11 cellular contexts compared by ENCODE assay signal in the genomic region with DNA sequence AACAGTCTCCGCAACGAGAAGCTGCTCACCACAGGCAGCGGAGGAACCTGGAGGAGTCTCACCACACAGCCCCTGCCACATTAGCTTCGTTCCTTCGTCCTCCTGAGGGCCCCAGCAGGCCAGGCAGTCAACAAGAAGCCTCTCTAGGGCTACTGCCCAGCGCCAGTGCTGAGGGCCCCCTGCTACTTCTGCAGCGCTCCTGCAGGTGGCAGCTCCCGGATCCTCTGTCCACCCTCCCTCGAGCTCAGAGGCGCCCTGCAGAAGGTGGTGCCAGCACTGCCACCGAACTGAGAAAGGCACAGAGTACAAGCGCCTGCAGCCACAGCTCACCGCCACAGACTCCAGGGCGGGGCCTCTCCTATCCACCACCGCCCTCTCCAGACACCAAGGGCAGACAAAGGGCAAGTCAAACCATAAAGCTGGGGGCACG. TPM values are rescaled to one million over a fixed set of nuclear protein-coding genes. Genes with fewer than 3 reads are reported as not detected.
DNase-seq lines count a peak whose midpoint lies in the region; ATAC-seq, FAIRE-seq and TF ChIP-seq lines count a peak whose summit lies in the region.
"Had no signal": no experiment of that assay in that cellular context is flagged by ENCODE, and none has a peak within 500 bp of the region (broad histone marks: within the 10 kb centered on the region; RNA-seq: fewer than 3 reads in every experiment).

No MANE protein-coding gene starts in this region.

- H3K4me1 Mint-ChIP-seq in activated naive CD8-positive, alpha-beta T cell treated with anti-CD3 and anti-CD28 coated beads for 36 hours: peaks cover 73% of the 10 kb centered on the region

- peak; percentile 67 for DNase-seq in HT-29 (ENCODE audit: low spot score)
- DNase-seq in activated CD4-positive, CD25-positive, alpha-beta regulatory T cell (lab: John Stamatoyannopoulos, UW): peak in 3 of 4 experiments; percentile 19 to 59 (median 39)
- peak; percentile 67 for DNase-seq in activated naive CD8-positive, alpha-beta T cell treated with anti-CD3 and anti-CD28 coated beads for 36 hours
- peak; percentile 30 to 64 (median 60) for DNase-seq in stimulated activated CD4-positive, alpha-beta T cell treated with anti-CD3 and anti-CD28 coated beads, TNF-alpha, amount 100 ng/mL, for 1 hour (ENCODE audit: low read depth in 3 of 3, low spot score in 1 of 3)
- DNase-seq in amniotic stem cell (lab: John Stamatoyannopoulos, UW): no peak
- DNase-seq in kidney: no peak
- DNase-seq in suprapubic skin (ENCODE audit: low spot score in 2 of 2): no peak
- DNase-seq: esophagus squamous epithelium had no signal

- no peaks in the 10 kb centered on the region for H3K9me3 ChIP-seq in kidney (ENCODE audit: control insufficient read depth in 1 of 2, low read length in 2 of 2)
- H3K9me3 ChIP-seq in suprapubic skin: no peaks in the 10 kb centered on the region
- H3K9me3 ChIP-seq: esophagus squamous epithelium, neutrophil had no signal

- H3K36me3 ChIP-seq in kidney (ENCODE audit: control insufficient read depth in 1 of 2, insufficient read depth in 2 of 2, low read length in 2 of 2): peaks cover 7 to 16% of the 10 kb centered on the region in 2 donors
- peaks cover 14% of the 10 kb centered on the region for H3K36me3 ChIP-seq in suprapubic skin

- TF ChIP-seq CTCF in kidney (IDR thresholded peaks at IDR 0.05; ENCODE audit: borderline replicate concordance, extremely low read depth, insufficient read depth) (no peak), suprapubic skin (IDR thresholded peaks at IDR 0.05) (no peak)

- TF ChIP-seq EP300 in suprapubic skin (IDR thresholded peaks at IDR 0.05): no peak

- H3K27ac ChIP-seq in kidney (ENCODE audit: low read depth in 2 of 2, low read length in 2 of 2) (no peak overlapping the region), suprapubic skin (no peak overlapping the region)
- H3K27ac ChIP-seq: neutrophil had no signal

- TF ChIP-seq POLR2A in suprapubic skin (IDR thresholded peaks at IDR 0.05): no peak

- H3K27me3 ChIP-seq in suprapubic skin: no peaks in the 10 kb centered on the region
- H3K27me3 ChIP-seq: esophagus squamous epithelium, neutrophil had no signal

- WGBS in suprapubic skin: 86% methylated on average over 5 of the region's 16 CpGs

- no peak overlapping the region for H3K9ac ChIP-seq in kidney (ENCODE audit: low read length in 2 of 2)

- H3K4me3 Mint-ChIP-seq in activated naive CD8-positive, alpha-beta T cell treated with anti-CD3 and anti-CD28 coated beads for 36 hours: peak overlapping the region; percentile 61

- no peaks in the 10 kb centered on the region for H3K9me3 Mint-ChIP-seq in activated naive CD8-positive, alpha-beta T cell treated with anti-CD3 and anti-CD28 coated beads for 36 hours

- peaks cover 46% of the 10 kb centered on the region for H3K36me3 Mint-ChIP-seq in activated naive CD8-positive, alpha-beta T cell treated with anti-CD3 and anti-CD28 coated beads for 36 hours

- H3K4me1 ChIP-seq in kidney (ENCODE audit: control insufficient read depth in 1 of 2, insufficient read depth in 1 of 2, low read depth in 1 of 2, low read length in 2 of 2) (peaks cover 8% of the 10 kb centered on the region in 2 donors), suprapubic skin (peaks cover 38% of the 10 kb centered on the region)

- H3K4me3 ChIP-seq in kidney (ENCODE audit: low read length in 2 of 2): no peak overlapping the region
- H3K4me3 ChIP-seq in suprapubic skin: no peak overlapping the region
- H3K4me3 ChIP-seq: esophagus squamous epithelium had no signal

- no peaks in the 10 kb centered on the region for H3K27me3 Mint-ChIP-seq in activated naive CD8-positive, alpha-beta T cell treated with anti-CD3 and anti-CD28 coated beads for 36 hours

- no peak for FAIRE-seq in kidney (lab: Jason Lieb, UNC)
- FAIRE-seq: RCC 7860 had no signal

- peak overlapping the region; percentile 99 for H3K27ac Mint-ChIP-seq in activated naive CD8-positive, alpha-beta T cell treated with anti-CD3 and anti-CD28 coated beads for 36 hours

- intact Hi-C loops in kidney (cut with DNase I): loop anchor here (10.0 kb wide), 1 partner anchor 114 kb away; no protein-coding TSS in a partner anchor

- no peak for ATAC-seq in HG03469 (IDR thresholded peaks at IDR 0.05; ENCODE audit: unreplicated experiment)

RNA-seq across cellular contexts. Expression of a gene that starts 27.3 kb away (rescaled TPM):
- total RNA-seq in HT-29 (2014; rRNA removed; shearing (Covaris generic)): 3.9 and 6.0 TPM in 2 replicates
- total RNA-seq in activated naive CD8-positive, alpha-beta T cell treated with anti-CD3 and anti-CD28 coated beads for 36 hours: 10 to 100 TPM in 1 of 2 experiments, 1 to 10 TPM in 1; 9.9 to 12.2 TPM
- 8.5 TPM for total RNA-seq in kidney
- 6.3 TPM for polyA plus RNA-seq in kidney (ENCODE audit: insufficient read depth, low read depth, low replicate concordance)
- total RNA-seq in suprapubic skin: 1 to 10 TPM; 1.3 to 5.0 (median 3.7) TPM

RNA-seq across cellular contexts. Expression of a gene that starts 38.0 kb away (rescaled TPM):
- 49.9 and 52.3 TPM in 2 replicates for total RNA-seq in HT-29 (2014; rRNA removed; shearing (Covaris generic))
- total RNA-seq in activated naive CD8-positive, alpha-beta T cell treated with anti-CD3 and anti-CD28 coated beads for 36 hours: 100 to 1,000 TPM; 133 to 146 TPM
- 72.1 TPM for total RNA-seq in kidney
- polyA plus RNA-seq in kidney (ENCODE audit: insufficient read depth, low read depth, low replicate concordance): 145 TPM
- 10 to 100 TPM; 23.0 to 32.2 (median 29.3) TPM for total RNA-seq in suprapubic skin

Comparison
In these comparisons a context has a peak if more than half of its experiments do, and no peak if none do; other contexts are left out.
1. DNase-seq: peak in HT-29 (single experiment), activated CD4-positive, CD25-positive, alpha-beta regulatory T cell (3 of 4), activated naive CD8-positive, alpha-beta T cell treated with anti-CD3 and anti-CD28 coated beads for 36 hours (single experiment) and stimulated activated CD4-positive, alpha-beta T cell treated with anti-CD3 and anti-CD28 coated beads, TNF-alpha, amount 100 ng/mL, for 1 hour (3 of 3); none in amniotic stem cell (single experiment), kidney (single experiment) and suprapubic skin (0 of 2).